Comparison of ENCODE assay signal across 8 cellular contexts in genomic region chr6:27471365-27472115, GRCh38. TPM values are rescaled to one million over a fixed set of nuclear protein-coding genes. Genes with fewer than 3 reads are reported as not detected.
DNase-seq lines count a peak whose midpoint lies in the region; ATAC-seq and TF ChIP-seq lines count a peak whose summit lies in the region.

No MANE protein-coding gene starts in this region.

- H3K27me3 ChIP-seq in kidney epithelial cell (ENCODE audit: control insufficient read depth, insufficient read depth, low read length), result no peaks in the 10 kb centered on the region

- H3K36me3 ChIP-seq in kidney epithelial cell (ENCODE audit: control insufficient read depth, insufficient read depth, low read length), result no peaks in the 10 kb centered on the region

- H3K27me3 Mint-ChIP-seq in activated naive CD4-positive, alpha-beta T cell treated with anti-CD3 and anti-CD28 coated beads, Interleukin-2, amount 10 ng/mL, durations not matched to agents 7 days and 5 days, result peaks cover 7% of the 10 kb centered on the region
- H3K27me3 Mint-ChIP-seq in activated T-helper 17 cell treated with anti-CD3 and anti-CD28 coated beads, Interleukin-2, amount 50 U/mL, for 72 hours, result no peaks in the 10 kb centered on the region
- no peaks in the 10 kb centered on the region for H3K27me3 Mint-ChIP-seq in type B pancreatic cell

- peak overlapping the region; percentile 93 for H3K4me3 Mint-ChIP-seq in activated naive CD4-positive, alpha-beta T cell treated with anti-CD3 and anti-CD28 coated beads, Interleukin-2, amount 10 ng/mL, durations not matched to agents 7 days and 5 days
- peak overlapping the region; percentile 98 for H3K4me3 Mint-ChIP-seq in activated T-helper 17 cell treated with anti-CD3 and anti-CD28 coated beads, Interleukin-2, amount 50 U/mL, for 72 hours
- H3K4me3 Mint-ChIP-seq in type B pancreatic cell, result peak overlapping the region; percentile 92

- H3K36me3 Mint-ChIP-seq in activated naive CD4-positive, alpha-beta T cell treated with anti-CD3 and anti-CD28 coated beads, Interleukin-2, amount 10 ng/mL, durations not matched to agents 7 days and 5 days, result peaks cover 55% of the 10 kb centered on the region
- peaks cover 56% of the 10 kb centered on the region for H3K36me3 Mint-ChIP-seq in activated T-helper 17 cell treated with anti-CD3 and anti-CD28 coated beads, Interleukin-2, amount 50 U/mL, for 72 hours (ENCODE audit: low read depth)
- peaks cover 40% of the 10 kb centered on the region for H3K36me3 Mint-ChIP-seq in type B pancreatic cell

- DNase-seq in activated naive CD4-positive, alpha-beta T cell treated with anti-CD3 and anti-CD28 coated beads, Interleukin-2, amount 10 ng/mL, durations not matched to agents 7 days and 5 days, result no peak
- DNase-seq in activated naive CD4-positive, alpha-beta T cell treated with Interleukin-2 at 50 U/mL for 16 hours, result no peak
- no peak for DNase-seq in kidney epithelial cell (ENCODE audit: low read depth)
- no peak for DNase-seq in type B pancreatic cell (ENCODE audit: extremely low spot score, unreplicated experiment)
- no peak for DNase-seq in stimulated activated CD4-positive, alpha-beta T cell treated with anti-CD3 and anti-CD28 coated beads, Interleukin-15, amount 100 ng/mL, for 24 hours
- no peak for DNase-seq in SHP77 treated with DMSO at 0.1 percent for 48 hours (lab: John Stamatoyannopoulos, UW)
- no peak for DNase-seq in left lobe of liver (ENCODE audit: low spot score)

- H3K27ac Mint-ChIP-seq in activated naive CD4-positive, alpha-beta T cell treated with anti-CD3 and anti-CD28 coated beads, Interleukin-2, amount 10 ng/mL, durations not matched to agents 7 days and 5 days, result peak overlapping the region; percentile 98
- peak overlapping the region; percentile 97 for H3K27ac Mint-ChIP-seq in activated T-helper 17 cell treated with anti-CD3 and anti-CD28 coated beads, Interleukin-2, amount 50 U/mL, for 72 hours
- peak overlapping the region; percentile 95 for H3K27ac Mint-ChIP-seq in type B pancreatic cell

- TF ChIP-seq CTCF in kidney epithelial cell (IDR thresholded peaks at IDR 0.05; ENCODE audit: insufficient read depth, low read length, poor library complexity, severe bottlenecking), result no peak
- TF ChIP-seq CTCF in type B pancreatic cell (conservative IDR thresholded peaks at IDR 0.05), result no peak

- H3K4me1 Mint-ChIP-seq in activated naive CD4-positive, alpha-beta T cell treated with anti-CD3 and anti-CD28 coated beads, Interleukin-2, amount 10 ng/mL, durations not matched to agents 7 days and 5 days, result peaks cover 53% of the 10 kb centered on the region
- peaks cover 37% of the 10 kb centered on the region for H3K4me1 Mint-ChIP-seq in activated T-helper 17 cell treated with anti-CD3 and anti-CD28 coated beads, Interleukin-2, amount 50 U/mL, for 72 hours
- H3K4me1 Mint-ChIP-seq in type B pancreatic cell (ENCODE audit: unreplicated experiment), result peaks cover 22% of the 10 kb centered on the region

- H3K4me3 ChIP-seq in kidney epithelial cell (ENCODE audit: low read depth, low read length), result peak overlapping the region; percentile 63

- ATAC-seq in activated T-helper 17 cell treated with anti-CD3 and anti-CD28 coated beads, Interleukin-2, amount 50 U/mL, for 72 hours (replicated peaks), result no peak
- ATAC-seq in left lobe of liver, result no peak

- CTCF ChIA-PET in activated naive CD4-positive, alpha-beta T cell treated with anti-CD3 and anti-CD28 coated beads, Interleukin-2, amount 10 ng/mL, durations not matched to agents 7 days and 5 days (lab: Charles Lee), result no interaction called here

- H3K9me3 Mint-ChIP-seq in activated naive CD4-positive, alpha-beta T cell treated with anti-CD3 and anti-CD28 coated beads, Interleukin-2, amount 10 ng/mL, durations not matched to agents 7 days and 5 days, result peaks cover 15% of the 10 kb centered on the region
- H3K9me3 Mint-ChIP-seq in activated T-helper 17 cell treated with anti-CD3 and anti-CD28 coated beads, Interleukin-2, amount 50 U/mL, for 72 hours, result no peaks in the 10 kb centered on the region
- H3K9me3 Mint-ChIP-seq in type B pancreatic cell, result peaks cover 7% of the 10 kb centered on the region

RNA-seq across cellular contexts. Expression of gene ZNF184, which starts 1.4 kb away (rescaled TPM):
- 10 to 100 TPM in 1 of 2 donors, 1 to 10 TPM in 1; 8.1 to 11.2 TPM for total RNA-seq in activated T-helper 17 cell treated with anti-CD3 and anti-CD28 coated beads, Interleukin-2, amount 50 U/mL, for 72 hours
- total RNA-seq in kidney epithelial cell (5.8 and 6.0 TPM in 2 replicates), type B pancreatic cell (ENCODE audit: low replicate concordance) (9.9 and 14.5 TPM in 2 replicates), left lobe of liver (1.5 TPM)
